Comparison of ENCODE assay signal across 24 cellular contexts in the genomic region with DNA sequence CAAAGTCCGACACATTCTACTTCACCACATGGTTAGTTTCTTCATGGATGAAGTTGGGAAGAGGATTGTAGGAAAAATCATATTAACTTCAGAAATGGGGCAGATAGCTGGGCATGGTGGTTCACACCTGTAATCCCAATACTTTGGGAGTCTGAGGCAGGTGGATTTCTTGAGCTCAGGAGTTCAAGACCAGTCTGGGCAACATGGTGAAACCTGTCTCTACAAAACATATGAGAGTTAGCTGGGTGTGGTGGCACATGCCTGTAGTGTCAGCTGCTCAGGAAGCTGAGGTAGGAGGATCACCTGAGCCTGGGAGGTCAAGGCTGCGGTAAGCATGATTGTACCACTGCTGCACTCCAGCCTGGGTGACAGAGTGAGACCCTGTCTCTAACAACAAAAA.
"Had no signal": no experiment of that assay in that cellular context is flagged by ENCODE, and none has a peak within 500 bp of the region (broad histone marks: within the 10 kb centered on the region; RNA-seq: fewer than 3 reads in every experiment).

No MANE protein-coding gene starts in this region.

- DNase-seq: dermis blood vessel endothelial cell; dorsolateral prefrontal cortex; effector CD4-positive, alpha-beta T cell; effector memory CD4-positive, alpha-beta T cell; endodermal cell; erythroblast; esophagus squamous epithelium; foreskin melanocyte; gastrocnemius medialis; glutamatergic neuron; head of caudate nucleus; heart right ventricle; hippocampal formation; left cardiac atrium; left lung; left ventricle myocardium superior; lower lobe of right lung; mesenchymal stem cell; mucosa of descending colon; naive B cell had no signal

- ATAC-seq: esophagus mucosa, gastrocnemius medialis, heart right ventricle, left cardiac atrium, left lung, left ventricle myocardium superior, lower lobe of right lung, mucosa of descending colon had no signal

- H3K9me3 Mint-ChIP-seq: endodermal cell, mesothelial cell of epicardium, naive B cell had no signal

- H3K9me3 ChIP-seq: esophagus squamous epithelium, gastrocnemius medialis, heart right ventricle, left lung, lower lobe of right lung, mucosa of descending colon had no signal

- H3K36me3 Mint-ChIP-seq: mesothelial cell of epicardium, naive B cell had no signal

- H3K36me3 ChIP-seq: esophagus squamous epithelium, gastrocnemius medialis, heart right ventricle, left lung, lower lobe of right lung had no signal

- H3K27ac ChIP-seq: coronary artery, dorsolateral prefrontal cortex, epithelial cell of prostate, esophagus squamous epithelium, gastrocnemius medialis, heart right ventricle, left lung, lower lobe of right lung had no signal

- H3K27me3 ChIP-seq: esophagus squamous epithelium, gastrocnemius medialis, left lung had no signal

- H3K4me3 ChIP-seq: coronary artery, dorsolateral prefrontal cortex, esophagus squamous epithelium, gastrocnemius medialis, heart right ventricle, left lung, lower lobe of right lung, mucosa of descending colon had no signal

- H3K4me3 Mint-ChIP-seq: endodermal cell, mesothelial cell of epicardium, naive B cell had no signal

- H3K27ac Mint-ChIP-seq: endodermal cell, mesothelial cell of epicardium had no signal
